Comparison of ENCODE assay signal across 1 cellular context in the genomic region with DNA sequence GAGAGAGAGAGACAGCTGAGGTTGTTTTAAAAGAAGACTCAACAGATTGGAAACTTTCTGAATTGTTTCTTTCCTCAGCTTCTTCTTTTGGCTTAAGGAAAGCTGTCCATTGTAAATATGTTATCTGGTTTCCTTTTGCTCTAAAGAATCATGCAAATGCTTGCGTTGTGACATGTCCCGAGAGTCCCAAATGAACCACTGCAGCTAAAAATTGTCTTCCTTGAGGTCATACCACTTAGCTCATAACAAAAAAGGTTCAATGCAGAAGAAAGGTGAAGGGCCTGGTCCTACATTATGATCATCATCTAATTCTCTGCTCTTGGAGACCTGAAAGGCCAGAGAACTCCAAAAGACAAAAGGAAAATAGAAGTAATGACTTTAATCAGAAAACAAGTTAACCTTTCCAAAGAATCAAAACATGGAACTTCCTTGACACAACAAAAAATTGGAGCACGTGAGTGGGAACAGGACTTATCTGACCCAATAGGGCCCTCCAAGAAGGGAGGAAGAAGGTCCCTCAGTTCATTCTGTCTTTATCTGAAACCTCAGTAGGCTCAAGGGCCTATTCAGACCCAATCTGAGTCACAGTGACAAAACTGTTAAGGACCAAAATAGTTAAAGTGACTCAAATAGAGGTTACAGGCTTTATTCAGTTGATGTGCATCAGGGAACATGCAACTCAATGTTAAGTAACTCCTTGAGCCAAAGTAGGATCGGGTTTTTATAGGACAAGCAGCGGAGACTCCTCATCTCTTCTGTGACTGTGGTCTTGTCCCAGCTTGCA.
TF ChIP-seq lines count a peak whose summit lies in the region.

No MANE protein-coding gene starts in this region.

TF ChIP-seq in endothelial cell of umbilical vein, 7 proteins besides CTCF, POLR2A, EP300 and RAD21:
- TF ChIP-seq, protein P1, sequence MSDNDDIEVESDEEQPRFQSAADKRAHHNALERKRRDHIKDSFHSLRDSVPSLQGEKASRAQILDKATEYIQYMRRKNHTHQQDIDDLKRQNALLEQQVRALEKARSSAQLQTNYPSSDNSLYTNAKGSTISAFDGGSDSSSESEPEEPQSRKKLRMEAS (IDR thresholded peaks at IDR 0.05; ENCODE audit: insufficient read depth, insufficient read length), result no peak
- TF ChIP-seq FOS (IDR thresholded peaks at IDR 0.05; ENCODE audit: borderline replicate concordance, insufficient read depth, low read length) (no peak), MYC (IDR thresholded peaks at IDR 0.05; ENCODE audit: low read depth, low read length) (no peak), POLR2AphosphoS5 (IDR thresholded peaks at IDR 0.05; ENCODE audit: insufficient read depth, low read depth, low read length) (no peak), JUN (IDR thresholded peaks at IDR 0.05; ENCODE audit: borderline replicate concordance, insufficient read depth, insufficient read length, low read depth) (no peak), EZH2 (IDR thresholded peaks at IDR 0.05; ENCODE audit: borderline replicate concordance, low read depth, low read length, severe bottlenecking) (no peak), GATA2 (IDR thresholded peaks at IDR 0.05; ENCODE audit: insufficient read depth, insufficient read length, low read depth, low read length) (no peak)
TF ChIP-seq in endothelial cell of umbilical vein: peak in this region for 0.
